ENCODE assay signal across 31 cellular contexts in the genomic region with DNA sequence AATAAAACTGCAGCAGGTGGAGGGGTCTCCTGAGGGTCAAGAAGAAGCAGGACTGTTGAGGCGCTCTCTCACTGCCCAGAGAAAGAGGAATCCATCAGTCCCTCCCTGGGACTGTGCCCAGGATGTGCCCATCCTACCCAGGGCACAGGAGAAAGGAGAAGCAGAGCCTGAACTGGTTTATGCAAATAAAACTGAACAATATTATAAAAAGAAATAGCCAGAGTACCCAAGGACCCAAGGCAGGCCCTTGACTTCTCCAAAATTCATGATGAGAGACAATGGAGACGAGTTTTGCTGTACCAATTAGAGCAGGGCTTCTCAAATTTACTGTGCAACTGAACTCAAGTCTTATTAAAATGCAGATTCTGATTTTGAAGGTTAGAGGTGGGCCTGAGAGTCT.
DNase-seq lines count a peak whose midpoint lies in the region; ATAC-seq and TF ChIP-seq lines count a peak whose summit lies in the region.
"Had no signal": no experiment of that assay in that cellular context is flagged by ENCODE, and none has a peak within 500 bp of the region (broad histone marks: within the 10 kb centered on the region; RNA-seq: fewer than 3 reads in every experiment).

No MANE protein-coding gene starts in this region.

- H3K9me3 ChIP-seq in Karpas-422 (ENCODE audit: low read length) (no peaks in the 10 kb centered on the region), esophagus muscularis mucosa (no peaks in the 10 kb centered on the region), osteoblast (ENCODE audit: low read depth, low read length) (no peaks in the 10 kb centered on the region)
- H3K9me3 ChIP-seq: A549; BE2C; BLaER1; BLaER1 treated with 17β-estradiol and CSF1 and Interleukin-3, amounts not matched to agents 10 nM and 100 nM; Caco-2 had no signal

- H3K27me3 ChIP-seq in Karpas-422 (ENCODE audit: low read length) (no peaks in the 10 kb centered on the region), esophagus muscularis mucosa (no peaks in the 10 kb centered on the region), osteoblast (ENCODE audit: insufficient read depth, low read length) (no peaks in the 10 kb centered on the region)
- H3K27me3 ChIP-seq: BE2C; BLaER1; BLaER1 treated with 17β-estradiol and CSF1 and Interleukin-3, amounts not matched to agents 10 nM and 100 nM had no signal

- ATAC-seq in HG02885 (IDR thresholded peaks at IDR 0.05; ENCODE audit: poor library complexity, unreplicated experiment): no peak
- no peak for ATAC-seq in GM18861 (IDR thresholded peaks at IDR 0.05; ENCODE audit: unreplicated experiment)
- no peak for ATAC-seq in HG03457 (IDR thresholded peaks at IDR 0.05; ENCODE audit: unreplicated experiment)
- ATAC-seq: A549; CD8-positive, alpha-beta T cell had no signal

- H3K4me2 ChIP-seq in Karpas-422 (ENCODE audit: low read depth, low read length, poor library complexity, severe bottlenecking) (peak overlapping the region; percentile 37), osteoblast (ENCODE audit: insufficient read depth, low read length) (no peak overlapping the region)
- H3K4me2 ChIP-seq: A549; BLaER1; BLaER1 treated with 17β-estradiol and CSF1 and Interleukin-3, amounts not matched to agents 10 nM and 100 nM had no signal

- peaks cover 11% of the 10 kb centered on the region for H3K4me1 ChIP-seq in Karpas-422 (ENCODE audit: low read length)
- H3K4me1 ChIP-seq in esophagus muscularis mucosa: no peaks in the 10 kb centered on the region
- H3K4me1 ChIP-seq in osteoblast (ENCODE audit: insufficient read depth, low read length): no peaks in the 10 kb centered on the region
- H3K4me1 ChIP-seq: BE2C; BLaER1; BLaER1 treated with 17β-estradiol and CSF1 and Interleukin-3, amounts not matched to agents 10 nM and 100 nM; Caco-2 had no signal

- WGBS in esophagus muscularis mucosa: 77% methylated on average over 2 of the region's 2 CpGs

- TF ChIP-seq CTCF in esophagus muscularis mucosa (IDR thresholded peaks at IDR 0.05): no peak
- TF ChIP-seq CTCF in osteoblast (IDR thresholded peaks at IDR 0.05; ENCODE audit: extremely low read depth, low read depth, low read length): no peak

- H3K9ac ChIP-seq in Karpas-422 (ENCODE audit: low read length): no peak overlapping the region
- H3K9ac ChIP-seq: BLaER1; BLaER1 treated with 17β-estradiol and CSF1 and Interleukin-3, amounts not matched to agents 10 nM and 100 nM had no signal

- no peak for TF ChIP-seq POLR2A in esophagus muscularis mucosa (IDR thresholded peaks at IDR 0.05; ENCODE audit: low read depth)

- intact Hi-C loops in esophagus muscularis mucosa (cut with DNase I): no loop called here

- no peak for TF ChIP-seq EP300 in esophagus muscularis mucosa (IDR thresholded peaks at IDR 0.05)

- H3K27ac ChIP-seq in Karpas-422 (ENCODE audit: low read length): no peak overlapping the region
- H3K27ac ChIP-seq in esophagus muscularis mucosa (replicated peaks in 1 of 4): no peak overlapping the region
- no peak overlapping the region for H3K27ac ChIP-seq in osteoblast (ENCODE audit: low read depth, low read length)
- H3K27ac ChIP-seq: 22Rv1; A549; BLaER1; BLaER1 treated with 17β-estradiol and CSF1 and Interleukin-3, amounts not matched to agents 10 nM and 100 nM; C4-2B had no signal

- DNase-seq in Karpas-422: no peak
- peak; percentile 87 for DNase-seq in esophagus muscularis mucosa (ENCODE audit: extremely low spot score)
- peak; percentile 58 for DNase-seq in osteoblast (ENCODE audit: insufficient read length, low spot score, missing footprints)
- DNase-seq: 8988T; ACHN; AML-193; BE2C; C1 segment of cervical spinal cord; Caco-2; Calu3; CD4-positive, alpha-beta memory T cell; CD4-positive, alpha-beta T cell; CD4-positive, CD25-positive, alpha-beta regulatory T cell; CD8-positive, alpha-beta memory T cell; CD8-positive, alpha-beta T cell; COR-L47; DMS 273 treated with DMSO at 0.1 percent for 48 hours; DMS153; DMS53; DMS79; DMS79 treated with DMSO at 0.1 percent for 48 hours; DND-41; EL had no signal

- peak overlapping the region; percentile 38; the same call in 1 of the 2 replicates for H2AFZ ChIP-seq in Karpas-422 (ENCODE audit: low read length)
- no peak overlapping the region for H2AFZ ChIP-seq in osteoblast (ENCODE audit: low read length)

- H3K79me2 ChIP-seq in Karpas-422 (ENCODE audit: low read length) (no peaks in the 10 kb centered on the region), osteoblast (ENCODE audit: insufficient read depth, low read length) (no peaks in the 10 kb centered on the region)

- H3K36me3 ChIP-seq in Karpas-422 (ENCODE audit: insufficient read depth, low read length) (no peaks in the 10 kb centered on the region), esophagus muscularis mucosa (no peaks in the 10 kb centered on the region), osteoblast (ENCODE audit: insufficient read depth, low read length) (no peaks in the 10 kb centered on the region)
- H3K36me3 ChIP-seq: BE2C; BLaER1; BLaER1 treated with 17β-estradiol and CSF1 and Interleukin-3, amounts not matched to agents 10 nM and 100 nM had no signal

- no peak overlapping the region for H3K4me3 ChIP-seq in Karpas-422 (ENCODE audit: low read length)
- no peak overlapping the region for H3K4me3 ChIP-seq in esophagus muscularis mucosa
- H3K4me3 ChIP-seq in osteoblast (ENCODE audit: insufficient read depth, low read length): no peak overlapping the region
- H3K4me3 ChIP-seq: A549; BLaER1; BLaER1 treated with 17β-estradiol and CSF1 and Interleukin-3, amounts not matched to agents 10 nM and 100 nM had no signal

- H3K9me2 ChIP-seq in Karpas-422 (replicated peaks; ENCODE audit: insufficient read depth, low read length): no peaks in the 10 kb centered on the region

- H4K20me1 ChIP-seq in Karpas-422 (ENCODE audit: insufficient read depth, low read depth, low read length) (no peaks in the 10 kb centered on the region), osteoblast (ENCODE audit: insufficient read depth, low read length) (no peaks in the 10 kb centered on the region)
- H4K20me1 ChIP-seq: BLaER1; BLaER1 treated with 17β-estradiol and CSF1 and Interleukin-3, amounts not matched to agents 10 nM and 100 nM had no signal
